ENCODE assay signal across 19 cellular contexts in genomic region chr10:101875068-101875688, GRCh38. TPM values are rescaled to one million over a fixed set of nuclear protein-coding genes. Genes with fewer than 3 reads are reported as not detected.
DNase-seq lines count a peak whose midpoint lies in the region; ATAC-seq and TF ChIP-seq lines count a peak whose summit lies in the region.
"Had no signal": no experiment of that assay in that cellular context is flagged by ENCODE, and none has a peak within 500 bp of the region (broad histone marks: within the 10 kb centered on the region; RNA-seq: fewer than 3 reads in every experiment).

No MANE protein-coding gene starts in this region.

- no peak for TF ChIP-seq CTCF in endodermal cell (conservative IDR thresholded peaks at IDR 0.05)

- no peak overlapping the region for H4K8ac ChIP-seq in neuronal stem cell (ENCODE audit: low read depth, low read length)

- H3K27me3 Mint-ChIP-seq in activated naive CD8-positive, alpha-beta T cell treated with anti-CD3 and anti-CD28 coated beads, Interleukin-2, amount 10 ng/mL, durations not matched to agents 7 days and 5 days: no peaks in the 10 kb centered on the region
- H3K27me3 Mint-ChIP-seq in activated naive CD8-positive, alpha-beta T cell treated with anti-CD3 and anti-CD28 coated beads for 36 hours: no peaks in the 10 kb centered on the region
- H3K27me3 Mint-ChIP-seq in endodermal cell (ENCODE audit: insufficient read depth): no peaks in the 10 kb centered on the region
- no peaks in the 10 kb centered on the region for H3K27me3 Mint-ChIP-seq in stimulated activated naive B cell treated with anti-CD40 and anti-IgM and Interleukin-4, amounts not matched to agents 10 μg/mL and 1 μg/mL and 100 μg/mL, for 72 hours
- H3K27me3 Mint-ChIP-seq in naive thymus-derived CD8-positive, alpha-beta T cell: no peaks in the 10 kb centered on the region

- no peak overlapping the region for H3K4me2 ChIP-seq in neuronal stem cell (ENCODE audit: insufficient read depth, low read length, poor library complexity, severe bottlenecking)

- H3K27ac ChIP-seq in endodermal cell (ENCODE audit: low read depth, low read length) (no peak overlapping the region), neuronal stem cell (replicated peaks; ENCODE audit: low read length) (no peak overlapping the region)
- H3K27ac ChIP-seq: 22Rv1, SJSA1 had no signal

- 89 to 99% methylated on average over 1 to 3 of the region's 3 CpGs for WGBS in endodermal cell (ENCODE audit: insufficient coverage in 1 of 2, insufficient read length in 1 of 2), 2 experiments
- no CpG with 5 or more reads among the region's 3 CpGs for WGBS in neuronal stem cell (ENCODE audit: extremely low coverage in 2 of 2, insufficient read length in 2 of 2, insufficient replicate concordance in 1 of 2), 2 donors

- no peak overlapping the region for H3K14ac ChIP-seq in neuronal stem cell (ENCODE audit: low read length)

- peaks cover 7% of the 10 kb centered on the region for H3K4me1 ChIP-seq in endodermal cell (ENCODE audit: control insufficient read depth, insufficient read depth, low read length)
- H3K4me1 ChIP-seq in neuronal stem cell (ENCODE audit: control insufficient read depth in 2 of 2, insufficient read depth in 1 of 2, low read depth in 1 of 2, low read length in 2 of 2): peaks cover 8 to 13% of the 10 kb centered on the region in 2 donors
- H3K4me1 ChIP-seq: BE2C had no signal

- no peak overlapping the region for H2AFZ ChIP-seq in neuronal stem cell (ENCODE audit: low read length)

- no peak overlapping the region for H3K4ac ChIP-seq in neuronal stem cell (ENCODE audit: low read length)

- H2BK15ac ChIP-seq in neuronal stem cell (ENCODE audit: low read length): no peak overlapping the region

- H3K4me3 Mint-ChIP-seq in activated naive CD8-positive, alpha-beta T cell treated with anti-CD3 and anti-CD28 coated beads, Interleukin-2, amount 10 ng/mL, durations not matched to agents 7 days and 5 days: no peak overlapping the region
- no peak overlapping the region for H3K4me3 Mint-ChIP-seq in activated naive CD8-positive, alpha-beta T cell treated with anti-CD3 and anti-CD28 coated beads for 36 hours
- peak overlapping the region; percentile 12 for H3K4me3 Mint-ChIP-seq in endodermal cell
- H3K4me3 Mint-ChIP-seq in stimulated activated naive B cell treated with anti-CD40 and anti-IgM and Interleukin-4, amounts not matched to agents 10 μg/mL and 1 μg/mL and 100 μg/mL, for 72 hours: no peak overlapping the region
- H3K4me3 Mint-ChIP-seq in naive thymus-derived CD8-positive, alpha-beta T cell: no peak overlapping the region
- H3K4me3 Mint-ChIP-seq: H9 had no signal

- H3K9ac ChIP-seq in endodermal cell (ENCODE audit: extremely low read depth, low read length, poor library complexity, severe bottlenecking) (no peak overlapping the region), neuronal stem cell (ENCODE audit: low read depth, low read length, poor library complexity) (no peak overlapping the region)

- H3K9me3 Mint-ChIP-seq in activated naive CD8-positive, alpha-beta T cell treated with anti-CD3 and anti-CD28 coated beads, Interleukin-2, amount 10 ng/mL, durations not matched to agents 7 days and 5 days: no peaks in the 10 kb centered on the region
- no peaks in the 10 kb centered on the region for H3K9me3 Mint-ChIP-seq in activated naive CD8-positive, alpha-beta T cell treated with anti-CD3 and anti-CD28 coated beads for 36 hours
- no peaks in the 10 kb centered on the region for H3K9me3 Mint-ChIP-seq in endodermal cell
- no peaks in the 10 kb centered on the region for H3K9me3 Mint-ChIP-seq in stimulated activated naive B cell treated with anti-CD40 and anti-IgM and Interleukin-4, amounts not matched to agents 10 μg/mL and 1 μg/mL and 100 μg/mL, for 72 hours
- no peaks in the 10 kb centered on the region for H3K9me3 Mint-ChIP-seq in naive thymus-derived CD8-positive, alpha-beta T cell
- H3K9me3 Mint-ChIP-seq: H9 had no signal

- H2AK5ac ChIP-seq in neuronal stem cell (ENCODE audit: low read depth, low read length): no peak overlapping the region

- no peak overlapping the region for H2BK120ac ChIP-seq in neuronal stem cell (ENCODE audit: low read depth, low read length)

- H3K36me3 ChIP-seq in endodermal cell (ENCODE audit: control insufficient read depth, insufficient read depth, low read length): no peaks in the 10 kb centered on the region
- no peaks in the 10 kb centered on the region for H3K36me3 ChIP-seq in neuronal stem cell (replicated peaks in 1 of 2; ENCODE audit: control insufficient read depth in 2 of 2, insufficient read depth in 2 of 2, low read length in 2 of 2)
- H3K36me3 ChIP-seq: BE2C, SJSA1 had no signal

- no peak overlapping the region for H3K18ac ChIP-seq in neuronal stem cell (ENCODE audit: low read length)

- H3K4me3 ChIP-seq in endodermal cell (ENCODE audit: low read length) (no peak overlapping the region), neuronal stem cell (ENCODE audit: low read length in 2 of 2) (no peak overlapping the region)
- H3K4me3 ChIP-seq: K562, SJSA1 had no signal

- peak; percentile 56 for ATAC-seq in activated naive CD8-positive, alpha-beta T cell treated with anti-CD3 and anti-CD28 coated beads, Interleukin-2, amount 10 ng/mL, durations not matched to agents 7 days and 5 days (ENCODE audit: low read depth)
- ATAC-seq in stimulated activated naive B cell treated with anti-CD40 and anti-IgM and Interleukin-4, amounts not matched to agents 10 μg/mL and 1 μg/mL and 100 μg/mL, for 72 hours (replicated peaks): peak; percentile 34 to 68
- ATAC-seq in GM21717 (IDR thresholded peaks at IDR 0.05; ENCODE audit: unreplicated experiment): no peak
- no peak for ATAC-seq in naive thymus-derived CD8-positive, alpha-beta T cell
- ATAC-seq: K562, PC-3 had no signal

- peaks cover 3% of the 10 kb centered on the region for H3K36me3 Mint-ChIP-seq in activated naive CD8-positive, alpha-beta T cell treated with anti-CD3 and anti-CD28 coated beads, Interleukin-2, amount 10 ng/mL, durations not matched to agents 7 days and 5 days
- peaks cover 3% of the 10 kb centered on the region for H3K36me3 Mint-ChIP-seq in activated naive CD8-positive, alpha-beta T cell treated with anti-CD3 and anti-CD28 coated beads for 36 hours
- peaks cover 7% of the 10 kb centered on the region for H3K36me3 Mint-ChIP-seq in endodermal cell (ENCODE audit: low read depth)
- peaks cover 14 to 17% of the 10 kb centered on the region in 2 donors for H3K36me3 Mint-ChIP-seq in stimulated activated naive B cell treated with anti-CD40 and anti-IgM and Interleukin-4, amounts not matched to agents 10 μg/mL and 1 μg/mL and 100 μg/mL, for 72 hours
- H3K36me3 Mint-ChIP-seq in naive thymus-derived CD8-positive, alpha-beta T cell: peaks cover 0 to 51% (median 9%) of the 10 kb centered on the region in 3 donors

- POLR2A ChIA-PET in activated naive CD8-positive, alpha-beta T cell treated with anti-CD3 and anti-CD28 coated beads, Interleukin-2, amount 10 ng/mL, durations not matched to agents 7 days and 5 days (lab: Charles Lee): no interaction called here
- POLR2A ChIA-PET in naive thymus-derived CD8-positive, alpha-beta T cell (lab: Charles Lee): no interaction called here

- DNase-seq in activated naive CD8-positive, alpha-beta T cell treated with anti-CD3 and anti-CD28 coated beads, Interleukin-2, amount 10 ng/mL, durations not matched to agents 7 days and 5 days: no peak
- no peak for DNase-seq in activated naive CD8-positive, alpha-beta T cell treated with anti-CD3 and anti-CD28 coated beads for 36 hours
- peak; percentile 10 for DNase-seq in MV-4-11 (lab: John Stamatoyannopoulos, UW)
- no peak for DNase-seq in endodermal cell
- DNase-seq in stimulated activated naive B cell treated with anti-CD40 and anti-IgM and Interleukin-4, amounts not matched to agents 10 μg/mL and 1 μg/mL and 100 μg/mL, for 72 hours: no peak
- no peak for DNase-seq in naive thymus-derived CD8-positive, alpha-beta T cell
- DNase-seq in neuronal stem cell (ENCODE audit: low spot score): no peak
- DNase-seq: BE2C, DMS79 treated with DMSO at 0.1 percent for 48 hours, H9, NCI-H1092, NCI-H2081 treated with DMSO at 0.1 percent for 48 hours, NCI-H510A treated with DMSO at 0.1 percent for 48 hours, NCI-H82, PC-3 had no signal

- H3K27ac Mint-ChIP-seq in activated naive CD8-positive, alpha-beta T cell treated with anti-CD3 and anti-CD28 coated beads, Interleukin-2, amount 10 ng/mL, durations not matched to agents 7 days and 5 days: no peak overlapping the region
- H3K27ac Mint-ChIP-seq in activated naive CD8-positive, alpha-beta T cell treated with anti-CD3 and anti-CD28 coated beads for 36 hours: no peak overlapping the region
- H3K27ac Mint-ChIP-seq in endodermal cell: peak overlapping the region; percentile 70
- peak overlapping the region; percentile 49 for H3K27ac Mint-ChIP-seq in stimulated activated naive B cell treated with anti-CD40 and anti-IgM and Interleukin-4, amounts not matched to agents 10 μg/mL and 1 μg/mL and 100 μg/mL, for 72 hours
- H3K27ac Mint-ChIP-seq in naive thymus-derived CD8-positive, alpha-beta T cell: peak overlapping the region in 4 of 10 donors; percentile 41 to 75 (median 57)

- no peaks in the 10 kb centered on the region for H3K9me3 ChIP-seq in endodermal cell (ENCODE audit: control insufficient read depth, low read length)
- H3K9me3 ChIP-seq in neuronal stem cell (replicated peaks in 1 of 2; ENCODE audit: control insufficient read depth in 2 of 2, insufficient read depth in 1 of 2, low read depth in 1 of 2, low read length in 2 of 2): no peaks in the 10 kb centered on the region
- H3K9me3 ChIP-seq: BE2C, SJSA1 had no signal

- H2BK5ac ChIP-seq in neuronal stem cell (ENCODE audit: low read length): no peak overlapping the region

- no peak overlapping the region for H4K91ac ChIP-seq in neuronal stem cell (ENCODE audit: low read depth, low read length, poor library complexity)

- H3K27me3 ChIP-seq in endodermal cell (ENCODE audit: control insufficient read depth, insufficient read depth, low read length, poor library complexity, severe bottlenecking) (no peaks in the 10 kb centered on the region), neuronal stem cell (ENCODE audit: control insufficient read depth in 3 of 3, insufficient read depth in 3 of 3, low read depth in 1 of 3, low read length in 3 of 3) (no peaks in the 10 kb centered on the region)
- H3K27me3 ChIP-seq: BE2C, SJSA1 had no signal

- H3K79me1 ChIP-seq in neuronal stem cell (ENCODE audit: low read depth, low read length): no peaks in the 10 kb centered on the region

- H3K4me1 Mint-ChIP-seq in activated naive CD8-positive, alpha-beta T cell treated with anti-CD3 and anti-CD28 coated beads, Interleukin-2, amount 10 ng/mL, durations not matched to agents 7 days and 5 days: peaks cover 15% of the 10 kb centered on the region
- peaks cover 10% of the 10 kb centered on the region for H3K4me1 Mint-ChIP-seq in activated naive CD8-positive, alpha-beta T cell treated with anti-CD3 and anti-CD28 coated beads for 36 hours
- peaks cover 27% of the 10 kb centered on the region for H3K4me1 Mint-ChIP-seq in endodermal cell
- peaks cover 16 to 36% of the 10 kb centered on the region in 2 donors for H3K4me1 Mint-ChIP-seq in stimulated activated naive B cell treated with anti-CD40 and anti-IgM and Interleukin-4, amounts not matched to agents 10 μg/mL and 1 μg/mL and 100 μg/mL, for 72 hours
- H3K4me1 Mint-ChIP-seq in naive thymus-derived CD8-positive, alpha-beta T cell: peaks cover 7 to 17% (median 16%) of the 10 kb centered on the region in 4 donors

- no peak overlapping the region for H3K23ac ChIP-seq in neuronal stem cell (ENCODE audit: low read depth, low read length, poor library complexity)

- no peak overlapping the region for H2BK12ac ChIP-seq in neuronal stem cell (ENCODE audit: low read length)

RNA-seq across cellular contexts. Expression of gene KCNIP2, which starts 31.6 kb away (rescaled TPM):
- 1 to 10 TPM; 3.1 to 4.1 TPM for total RNA-seq in activated naive CD8-positive, alpha-beta T cell treated with anti-CD3 and anti-CD28 coated beads, Interleukin-2, amount 10 ng/mL, durations not matched to agents 7 days and 5 days
- total RNA-seq in activated naive CD8-positive, alpha-beta T cell treated with anti-CD3 and anti-CD28 coated beads for 36 hours: 1 to 10 TPM; 1.1 to 1.7 TPM
- total RNA-seq in endodermal cell: 1 to 10 TPM; 2.8 to 3.0 TPM
- polyA plus RNA-seq in endodermal cell (2013, experiment 1 of 2): 4.5 TPM
- 3.9 TPM for polyA plus RNA-seq in endodermal cell (2013, experiment 2 of 2)
- total RNA-seq in naive thymus-derived CD8-positive, alpha-beta T cell: 1 to 10 TPM; 2.0 to 2.5 TPM
- polyA plus RNA-seq in naive thymus-derived CD8-positive, alpha-beta T cell: not detected
- 6.4 TPM for polyA plus RNA-seq in neuronal stem cell (2013, experiment 1 of 2)
- polyA plus RNA-seq in neuronal stem cell (2013, experiment 2 of 2): 6.7 TPM

RNA-seq across cellular contexts. Expression of gene OGA, which starts 56.9 kb away (rescaled TPM):
- total RNA-seq in activated naive CD8-positive, alpha-beta T cell treated with anti-CD3 and anti-CD28 coated beads, Interleukin-2, amount 10 ng/mL, durations not matched to agents 7 days and 5 days: 100 to 1,000 TPM; 207 to 212 TPM
- total RNA-seq in activated naive CD8-positive, alpha-beta T cell treated with anti-CD3 and anti-CD28 coated beads for 36 hours: 100 to 1,000 TPM in 1 of 2 experiments, 10 to 100 TPM in 1; 92.2 to 100 TPM
- total RNA-seq in endodermal cell: 100 to 1,000 TPM; 138 to 149 TPM
- polyA plus RNA-seq in endodermal cell (2013, experiment 1 of 2): 104 TPM
- 105 TPM for polyA plus RNA-seq in endodermal cell (2013, experiment 2 of 2)
- total RNA-seq in naive thymus-derived CD8-positive, alpha-beta T cell: 100 to 1,000 TPM; 370 to 406 TPM
- 10 to 100 TPM; 35.7 to 43.7 (median 41.9) TPM for polyA plus RNA-seq in naive thymus-derived CD8-positive, alpha-beta T cell
- polyA plus RNA-seq in neuronal stem cell (2013, experiment 1 of 2): 74.9 TPM
- 76.0 TPM for polyA plus RNA-seq in neuronal stem cell (2013, experiment 2 of 2)

Comparison
In these comparisons a context has a peak if more than half of its experiments do, and no peak if none do; other contexts are left out.
1. ATAC-seq: peak in activated naive CD8-positive, alpha-beta T cell treated with anti-CD3 and anti-CD28 coated beads, Interleukin-2, amount 10 ng/mL, durations not matched to agents 7 days and 5 days (single experiment) and stimulated activated naive B cell treated with anti-CD40 and anti-IgM and Interleukin-4, amounts not matched to agents 10 μg/mL and 1 μg/mL and 100 μg/mL, for 72 hours (2 of 2); none in GM21717 (single experiment) and naive thymus-derived CD8-positive, alpha-beta T cell (0 of 2).
2. H3K27ac Mint-ChIP-seq: peak in endodermal cell (single experiment) and stimulated activated naive B cell treated with anti-CD40 and anti-IgM and Interleukin-4, amounts not matched to agents 10 μg/mL and 1 μg/mL and 100 μg/mL, for 72 hours (single experiment); none in activated naive CD8-positive, alpha-beta T cell treated with anti-CD3 and anti-CD28 coated beads, Interleukin-2, amount 10 ng/mL, durations not matched to agents 7 days and 5 days (single experiment) and activated naive CD8-positive, alpha-beta T cell treated with anti-CD3 and anti-CD28 coated beads for 36 hours (single experiment).